8 cellular contexts compared by ENCODE assay signal in the genomic region with DNA sequence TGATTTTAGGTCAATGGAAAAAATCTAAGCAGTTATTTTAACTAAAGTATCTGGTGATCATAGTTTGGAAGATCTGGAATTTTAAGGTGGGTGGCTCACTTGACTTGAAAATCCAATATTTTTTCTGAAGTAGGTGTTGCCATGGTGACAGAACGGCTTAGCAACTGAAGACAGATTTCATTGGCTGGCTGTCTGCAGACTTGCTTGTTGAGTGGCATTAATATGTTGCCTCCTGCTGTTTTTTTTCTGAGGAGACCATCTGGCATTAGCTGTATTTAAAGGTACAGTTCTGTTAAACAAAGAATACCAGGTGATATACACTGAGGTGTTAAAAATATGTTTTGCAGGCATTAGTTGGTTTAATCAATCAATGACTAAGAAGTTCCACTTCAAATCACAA. TPM values are rescaled to one million over a fixed set of nuclear protein-coding genes. Genes with fewer than 3 reads are reported as not detected.
A peak's percentile ranks its signal among the peaks of the same experiment; 100 is the strongest.
DNase-seq lines count a peak whose midpoint lies in the region; ATAC-seq lines count a peak whose summit lies in the region.

No MANE protein-coding gene starts in this region.

- H3K9me3 Mint-ChIP-seq in naive thymus-derived CD4-positive, alpha-beta T cell = no peaks in the 10 kb centered on the region

- no peaks in the 10 kb centered on the region for H3K4me1 ChIP-seq in effector memory CD4-positive, alpha-beta T cell (ENCODE audit: control insufficient read depth, insufficient read depth, low read length, poor library complexity, severe bottlenecking)
- H3K4me1 ChIP-seq in naive thymus-derived CD4-positive, alpha-beta T cell (ENCODE audit: control insufficient read depth in 2 of 2, insufficient read depth in 2 of 2, low read length in 2 of 2) = no peaks in the 10 kb centered on the region

- no peak overlapping the region for H3K27ac Mint-ChIP-seq in naive thymus-derived CD4-positive, alpha-beta T cell

- intact Hi-C loops in naive thymus-derived CD4-positive, alpha-beta T cell (cut with micrococcal nuclease) = no loop called here

- H3K4me3 ChIP-seq in H7 (ENCODE audit: insufficient read depth, low read depth, low read length) = no peak overlapping the region
- H3K4me3 ChIP-seq in effector memory CD4-positive, alpha-beta T cell (ENCODE audit: insufficient read depth, low read depth, low read length, poor library complexity, severe bottlenecking) = no peak overlapping the region
- H3K4me3 ChIP-seq in naive thymus-derived CD4-positive, alpha-beta T cell (ENCODE audit: low read length) = no peak overlapping the region

- DNase-seq in NCI-H1436 (lab: John Stamatoyannopoulos, UW) (peak; percentile 92), amniotic epithelial cell (ENCODE audit: low read depth) (peak; percentile 73), myocyte (ENCODE audit: low read depth) (peak; percentile 62), H7 (no peak)
- DNase-seq in effector memory CD4-positive, alpha-beta T cell = no peak
- no peak for DNase-seq in naive thymus-derived CD4-positive, alpha-beta T cell

- POLR2A ChIA-PET in naive thymus-derived CD4-positive, alpha-beta T cell (lab: Charles Lee) = no interaction called here

- H3K36me3 ChIP-seq in H7 (replicated peaks; ENCODE audit: control insufficient read depth, insufficient read depth, low read length) = no peaks in the 10 kb centered on the region
- H3K36me3 ChIP-seq in effector memory CD4-positive, alpha-beta T cell (ENCODE audit: control insufficient read depth, insufficient read depth, low read length) = no peaks in the 10 kb centered on the region
- H3K36me3 ChIP-seq in naive thymus-derived CD4-positive, alpha-beta T cell (ENCODE audit: control insufficient read depth in 2 of 3, insufficient read depth in 3 of 3, low read length in 3 of 3) = no peaks in the 10 kb centered on the region

- H3K27ac ChIP-seq in effector memory CD4-positive, alpha-beta T cell (ENCODE audit: insufficient read depth, low read length, poor library complexity, severe bottlenecking) = no peak overlapping the region
- no peak overlapping the region for H3K27ac ChIP-seq in naive thymus-derived CD4-positive, alpha-beta T cell (ENCODE audit: low read depth, low read length)

- ATAC-seq in GM19351 (IDR thresholded peaks at IDR 0.05; ENCODE audit: unreplicated experiment) (peak; percentile 64), GM19035 (IDR thresholded peaks at IDR 0.05; ENCODE audit: unreplicated experiment) (no peak)
- ATAC-seq in naive thymus-derived CD4-positive, alpha-beta T cell = no peak

- peaks cover 0 to 20% (median 4%) of the 10 kb centered on the region in 5 donors for H3K27me3 Mint-ChIP-seq in naive thymus-derived CD4-positive, alpha-beta T cell

- CTCF ChIA-PET in naive thymus-derived CD4-positive, alpha-beta T cell (lab: Charles Lee) = no interaction called here

- H3K27me3 ChIP-seq in H7 (ENCODE audit: control insufficient read depth, insufficient read depth, low read length) = no peaks in the 10 kb centered on the region
- no peaks in the 10 kb centered on the region for H3K27me3 ChIP-seq in effector memory CD4-positive, alpha-beta T cell (replicated peaks; ENCODE audit: control insufficient read depth, insufficient read depth, low read length, poor library complexity, severe bottlenecking)
- H3K27me3 ChIP-seq in naive thymus-derived CD4-positive, alpha-beta T cell (ENCODE audit: control insufficient read depth in 2 of 2, insufficient read depth in 2 of 2, low read length in 2 of 2) = no peaks in the 10 kb centered on the region

- H3K9me3 ChIP-seq in effector memory CD4-positive, alpha-beta T cell (ENCODE audit: control insufficient read depth, low read length) = no peaks in the 10 kb centered on the region
- no peaks in the 10 kb centered on the region for H3K9me3 ChIP-seq in naive thymus-derived CD4-positive, alpha-beta T cell (ENCODE audit: control insufficient read depth in 2 of 3, low read length in 3 of 3)

- no peaks in the 10 kb centered on the region for H3K4me1 Mint-ChIP-seq in naive thymus-derived CD4-positive, alpha-beta T cell

- H3K4me3 Mint-ChIP-seq in naive thymus-derived CD4-positive, alpha-beta T cell = no peak overlapping the region

- H3K36me3 Mint-ChIP-seq in naive thymus-derived CD4-positive, alpha-beta T cell = no peaks in the 10 kb centered on the region

RNA-seq across cellular contexts. Expression of gene CPE, which starts 19.8 kb away (rescaled TPM):
- 3.2 and 5.3 TPM in 2 replicates for total RNA-seq in myocyte
- 105 TPM for polyA plus RNA-seq in myocyte (2012)
- total RNA-seq in H7 (2014; rRNA removed; shearing (Covaris generic)) = 23.2 and 32.6 TPM in 2 replicates
- total RNA-seq in naive thymus-derived CD4-positive, alpha-beta T cell = not detected
- under 1 TPM; 0.09 to 0.10 TPM for polyA plus RNA-seq in naive thymus-derived CD4-positive, alpha-beta T cell

Comparison
In these comparisons a context has a peak if more than half of its experiments do, and no peak if none do; other contexts are left out.
1. DNase-seq: peak in NCI-H1436 (single experiment), amniotic epithelial cell (single experiment) and myocyte (single experiment); none in H7 (single experiment), effector memory CD4-positive, alpha-beta T cell (0 of 3) and naive thymus-derived CD4-positive, alpha-beta T cell (0 of 9).